In the genomic region with DNA sequence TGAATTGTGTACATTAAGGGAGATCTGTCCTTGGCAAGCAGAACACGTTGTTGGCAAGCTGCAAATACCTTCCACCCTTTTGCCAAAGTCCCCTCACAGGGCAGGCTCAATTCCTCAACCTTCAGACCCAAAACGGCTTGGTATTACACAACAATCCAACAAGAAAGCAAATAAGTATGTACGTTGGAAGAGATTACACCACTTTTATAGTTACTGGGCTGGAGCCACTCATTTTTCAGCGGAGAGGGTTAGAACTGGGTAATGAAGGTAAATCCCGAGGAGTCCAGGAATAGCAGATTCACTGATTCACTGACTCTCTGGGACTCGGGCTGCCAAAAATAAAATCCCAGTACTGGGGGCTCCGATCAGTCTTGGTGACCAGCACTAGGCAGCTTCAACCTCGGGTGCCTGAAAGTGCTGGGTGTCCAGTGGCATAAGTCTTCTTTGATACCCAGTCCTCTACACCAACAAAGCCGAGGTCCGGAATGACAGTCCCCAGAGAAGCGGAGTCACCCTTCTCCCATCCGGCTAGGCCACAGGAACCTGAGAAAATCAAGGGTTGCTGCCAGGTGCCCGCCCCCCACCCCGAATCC, we compare ENCODE assay signal across 1 cellular context.
TF ChIP-seq lines count a peak whose summit lies in the region.

No MANE protein-coding gene starts in this region.

TF ChIP-seq in GM23338, 12 proteins besides CTCF, POLR2A, EP300 and RAD21:
- TF ChIP-seq POLR2AphosphoS5 (IDR thresholded peaks at IDR 0.05; ENCODE audit: low read depth) (no peak), ZNF331 (CRISPR knock-in tag; IDR thresholded peaks at IDR 0.05; ENCODE audit: low read depth) (no peak), ETS1 (IDR thresholded peaks at IDR 0.05) (no peak), EZH2 (IDR thresholded peaks at IDR 0.05; ENCODE audit: low read depth, unreplicated experiment) (no peak), ZNF462 (CRISPR knock-in tag; IDR thresholded peaks at IDR 0.05) (no peak), CREB1 (CRISPR knock-in tag; IDR thresholded peaks at IDR 0.05; ENCODE audit: low read depth) (no peak), ZNF114 (CRISPR knock-in tag; IDR thresholded peaks at IDR 0.05) (no peak), EZH2phosphoT487 (IDR thresholded peaks at IDR 0.05; ENCODE audit: unreplicated experiment) (no peak), JUNB (IDR thresholded peaks at IDR 0.05; ENCODE audit: unreplicated experiment) (no peak), STAT1 (IDR thresholded peaks at IDR 0.05; ENCODE audit: unreplicated experiment) (no peak), NANOG (IDR thresholded peaks at IDR 0.05; ENCODE audit: borderline replicate concordance) (no peak)
- TF ChIP-seq, protein P1, sequence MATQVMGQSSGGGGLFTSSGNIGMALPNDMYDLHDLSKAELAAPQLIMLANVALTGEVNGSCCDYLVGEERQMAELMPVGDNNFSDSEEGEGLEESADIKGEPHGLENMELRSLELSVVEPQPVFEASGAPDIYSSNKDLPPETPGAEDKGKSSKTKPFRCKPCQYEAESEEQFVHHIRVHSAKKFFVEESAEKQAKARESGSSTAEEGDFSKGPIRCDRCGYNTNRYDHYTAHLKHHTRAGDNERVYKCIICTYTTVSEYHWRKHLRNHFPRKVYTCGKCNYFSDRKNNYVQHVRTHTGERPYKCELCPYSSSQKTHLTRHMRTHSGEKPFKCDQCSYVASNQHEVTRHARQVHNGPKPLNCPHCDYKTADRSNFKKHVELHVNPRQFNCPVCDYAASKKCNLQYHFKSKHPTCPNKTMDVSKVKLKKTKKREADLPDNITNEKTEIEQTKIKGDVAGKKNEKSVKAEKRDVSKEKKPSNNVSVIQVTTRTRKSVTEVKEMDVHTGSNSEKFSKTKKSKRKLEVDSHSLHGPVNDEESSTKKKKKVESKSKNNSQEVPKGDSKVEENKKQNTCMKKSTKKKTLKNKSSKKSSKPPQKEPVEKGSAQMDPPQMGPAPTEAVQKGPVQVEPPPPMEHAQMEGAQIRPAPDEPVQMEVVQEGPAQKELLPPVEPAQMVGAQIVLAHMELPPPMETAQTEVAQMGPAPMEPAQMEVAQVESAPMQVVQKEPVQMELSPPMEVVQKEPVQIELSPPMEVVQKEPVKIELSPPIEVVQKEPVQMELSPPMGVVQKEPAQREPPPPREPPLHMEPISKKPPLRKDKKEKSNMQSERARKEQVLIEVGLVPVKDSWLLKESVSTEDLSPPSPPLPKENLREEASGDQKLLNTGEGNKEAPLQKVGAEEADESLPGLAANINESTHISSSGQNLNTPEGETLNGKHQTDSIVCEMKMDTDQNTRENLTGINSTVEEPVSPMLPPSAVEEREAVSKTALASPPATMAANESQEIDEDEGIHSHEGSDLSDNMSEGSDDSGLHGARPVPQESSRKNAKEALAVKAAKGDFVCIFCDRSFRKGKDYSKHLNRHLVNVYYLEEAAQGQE (IDR thresholded peaks at IDR 0.05; ENCODE audit: unreplicated experiment), result no peak
